In genomic region chr2:199309411-199309810, GRCh38 we compare ENCODE assay signal across 12 cellular contexts.
DNase-seq lines count a peak whose midpoint lies in the region; ATAC-seq and TF ChIP-seq lines count a peak whose summit lies in the region.
"Had no signal": no experiment of that assay in that cellular context is flagged by ENCODE, and none has a peak within 500 bp of the region (broad histone marks: within the 10 kb centered on the region; RNA-seq: fewer than 3 reads in every experiment).

No MANE protein-coding gene starts in this region.

- H3K9me3 Mint-ChIP-seq in nephron progenitor cell: no peaks in the 10 kb centered on the region

- H3K36me3 Mint-ChIP-seq in nephron progenitor cell (ENCODE audit: low read depth): peaks cover 48% of the 10 kb centered on the region
- H3K36me3 Mint-ChIP-seq: CD8-positive, alpha-beta memory T cell had no signal

- intact Hi-C loops in sciatic nerve (cut with DNase I): no loop called here

- DNase-seq in DMS153 (lab: John Stamatoyannopoulos, UW) (peak; percentile 29), NCI-H526 treated with DMSO at 0.1 percent for 48 hours (lab: John Stamatoyannopoulos, UW) (peak; percentile 79), WERI-Rb-1 (no peak), NCI-H1694 treated with DMSO at 0.1 percent for 48 hours (lab: John Stamatoyannopoulos, UW) (no peak), nephron progenitor cell (no peak), sciatic nerve (ENCODE audit: low spot score) (no peak)
- DNase-seq: CD8-positive, alpha-beta memory T cell; NCI-H774; T-helper 2 cell had no signal

- H3K27ac ChIP-seq in BLaER1 treated with 17β-estradiol and CSF1 and Interleukin-3, amounts not matched to agents 10 nM and 100 nM: no peak overlapping the region
- peak overlapping the region; percentile 87 for H3K27ac ChIP-seq in WERI-Rb-1

- no peaks in the 10 kb centered on the region for H3K27me3 Mint-ChIP-seq in nephron progenitor cell (ENCODE audit: low read depth, poor library complexity)
- H3K27me3 Mint-ChIP-seq: CD8-positive, alpha-beta memory T cell had no signal

- no peak overlapping the region for H3K4me3 Mint-ChIP-seq in nephron progenitor cell
- H3K4me3 Mint-ChIP-seq: CD8-positive, alpha-beta memory T cell had no signal

- no peak for TF ChIP-seq CTCF in WERI-Rb-1 (IDR thresholded peaks at IDR 0.05; ENCODE audit: low read depth, low read length)
- no peak for TF ChIP-seq CTCF in nephron progenitor cell (IDR thresholded peaks at IDR 0.05)

- no peak overlapping the region for H3K9ac ChIP-seq in BLaER1 treated with 17β-estradiol and CSF1 and Interleukin-3, amounts not matched to agents 10 nM and 100 nM

- no peaks in the 10 kb centered on the region; a peak in 1 of 22 replicates for H3K27me3 ChIP-seq in BLaER1 treated with 17β-estradiol and CSF1 and Interleukin-3, amounts not matched to agents 10 nM and 100 nM
- H3K27me3 ChIP-seq in WERI-Rb-1 (ENCODE audit: insufficient read depth, low read depth, severe bottlenecking): no peaks in the 10 kb centered on the region
- H3K27me3 ChIP-seq: BE2C had no signal

- ATAC-seq in sciatic nerve: no peak
- ATAC-seq: K562 had no signal

- peaks cover 24% of the 10 kb centered on the region for H3K4me1 Mint-ChIP-seq in nephron progenitor cell
- H3K4me1 Mint-ChIP-seq: CD8-positive, alpha-beta memory T cell had no signal

- H4K20me1 ChIP-seq in BLaER1 treated with 17β-estradiol and CSF1 and Interleukin-3, amounts not matched to agents 10 nM and 100 nM: no peaks in the 10 kb centered on the region

- H3K4me3 ChIP-seq in BLaER1 treated with 17β-estradiol and CSF1 and Interleukin-3, amounts not matched to agents 10 nM and 100 nM: no peak overlapping the region
- H3K4me3 ChIP-seq in WERI-Rb-1 (ENCODE audit: low read depth, low read length): no peak overlapping the region
- H3K4me3 ChIP-seq: K562 had no signal

- peaks cover 0 to 29% (median 23%) of the 10 kb centered on the region in 10 experiments; a peak in 14 of 20 replicates for H3K4me1 ChIP-seq in BLaER1 treated with 17β-estradiol and CSF1 and Interleukin-3, amounts not matched to agents 10 nM and 100 nM

- H3K9me3 ChIP-seq in BLaER1 treated with 17β-estradiol and CSF1 and Interleukin-3, amounts not matched to agents 10 nM and 100 nM (replicated peaks in 1 of 11): no peaks in the 10 kb centered on the region
- no peaks in the 10 kb centered on the region for H3K9me3 ChIP-seq in WERI-Rb-1 (ENCODE audit: severe bottlenecking)
- H3K9me3 ChIP-seq: BE2C had no signal

- H3K4me2 ChIP-seq in BLaER1 treated with 17β-estradiol and CSF1 and Interleukin-3, amounts not matched to agents 10 nM and 100 nM: peak overlapping the region in 8 of 11 experiments; percentile 14 to 71 (median 48); a peak in 16 of 22 replicates

- no peaks in the 10 kb centered on the region for H3K36me3 ChIP-seq in BLaER1 treated with 17β-estradiol and CSF1 and Interleukin-3, amounts not matched to agents 10 nM and 100 nM
- peaks cover 24% of the 10 kb centered on the region for H3K36me3 ChIP-seq in WERI-Rb-1
- H3K36me3 ChIP-seq: BE2C had no signal

- no peak overlapping the region for H3K27ac Mint-ChIP-seq in nephron progenitor cell
- H3K27ac Mint-ChIP-seq: CD8-positive, alpha-beta memory T cell had no signal

Comparison
In these comparisons a context has a peak if more than half of its experiments do, and no peak if none do; other contexts are left out.
1. DNase-seq: peak in DMS153 (single experiment) and NCI-H526 treated with DMSO at 0.1 percent for 48 hours (single experiment); none in WERI-Rb-1 (single experiment), NCI-H1694 treated with DMSO at 0.1 percent for 48 hours (single experiment), nephron progenitor cell (single experiment) and sciatic nerve (single experiment).